9 cellular contexts compared by ENCODE assay signal in genomic region chr10:80487791-80488538, GRCh38. TPM values are rescaled to one million over a fixed set of nuclear protein-coding genes. Genes with fewer than 3 reads are reported as not detected.
DNase-seq lines count a peak whose midpoint lies in the region; ATAC-seq and TF ChIP-seq lines count a peak whose summit lies in the region.
"Had no signal": no experiment of that assay in that cellular context is flagged by ENCODE, and none has a peak within 500 bp of the region (broad histone marks: within the 10 kb centered on the region; RNA-seq: fewer than 3 reads in every experiment).

No MANE protein-coding gene starts in this region.

- H3K4me2 ChIP-seq in BLaER1 (peak overlapping the region; percentile 76), PC-3 (ENCODE audit: low read length) (no peak overlapping the region)

- no TSS peak for BruUV-seq in PC-3 (replicated peaks; lab: Mats Ljungman, UMichigan)

- no peak for TF ChIP-seq POLR2A in suprapubic skin (IDR thresholded peaks at IDR 0.05)

- no peaks in the 10 kb centered on the region for H3K79me2 ChIP-seq in PC-3 (ENCODE audit: low read length)

- POLR2A ChIA-PET in RWPE1 (lab: Yijun Ruan, JAX; ENCODE audit: low non-redundant PET) (no interaction called here), PC-3 (lab: Charles Lee; ENCODE audit: unreplicated experiment) (no interaction called here)

- CTCF ChIA-PET in RWPE1 (lab: Yijun Ruan, JAX) (interaction anchor here (0.6 to 1.9 kb wide), 3 partner anchors 18 to 43 kb away, joined by 3 to 6 read pairs (median 5); no protein-coding TSS in a partner anchor), PC-3 (lab: Charles Lee) (no interaction called here)
- CTCF ChIA-PET in activated naive CD4-positive, alpha-beta T cell treated with anti-CD3 and anti-CD28 coated beads for 36 hours (lab: Charles Lee) = interaction anchor here (0.9 to 11.2 kb wide), 6 partner anchors 13 to 43 kb away, joined by 3 to 165 read pairs (median 4); no protein-coding TSS in a partner anchor

- H3K4me1 Mint-ChIP-seq in activated naive CD4-positive, alpha-beta T cell treated with anti-CD3 and anti-CD28 coated beads for 36 hours (ENCODE audit: low read depth) = peaks cover 98% of the 10 kb centered on the region

- H3K27me3 ChIP-seq in BLaER1 (no peaks in the 10 kb centered on the region), PC-3 (ENCODE audit: low read length) (no peaks in the 10 kb centered on the region), suprapubic skin (no peaks in the 10 kb centered on the region)

- TF ChIP-seq CTCF in RWPE1 (conservative IDR thresholded peaks at IDR 0.05; ENCODE audit: low read depth) (no peak), PC-3 (conservative IDR thresholded peaks at IDR 0.05; ENCODE audit: low read depth, low read length) (no peak), suprapubic skin (IDR thresholded peaks at IDR 0.05) (no peak)

- H3K27ac Mint-ChIP-seq in activated naive CD4-positive, alpha-beta T cell treated with anti-CD3 and anti-CD28 coated beads for 36 hours = peak overlapping the region; percentile 86

- H3K9me2 ChIP-seq in PC-3 (replicated peaks; ENCODE audit: low read length) = no peaks in the 10 kb centered on the region

- ATAC-seq in PC-3 = no peak

- H3K4me1 ChIP-seq in BLaER1 (peaks cover 100% of the 10 kb centered on the region), PC-3 (ENCODE audit: insufficient read depth, low read length) (no peaks in the 10 kb centered on the region), suprapubic skin (peaks cover 95% of the 10 kb centered on the region)

- H3K9ac ChIP-seq in BLaER1 (peak overlapping the region; percentile 55), PC-3 (ENCODE audit: low read length) (no peak overlapping the region)

- no peaks in the 10 kb centered on the region for H3F3A ChIP-seq in PC-3 (ENCODE audit: low read length, unreplicated experiment)

- H3K4me3 Mint-ChIP-seq in activated naive CD4-positive, alpha-beta T cell treated with anti-CD3 and anti-CD28 coated beads for 36 hours = peak overlapping the region; percentile 32

- no peak overlapping the region for H2AFZ ChIP-seq in PC-3 (ENCODE audit: low read length)

- peaks cover 26% of the 10 kb centered on the region for H3K36me3 Mint-ChIP-seq in activated naive CD4-positive, alpha-beta T cell treated with anti-CD3 and anti-CD28 coated beads for 36 hours (ENCODE audit: low read depth)

- peaks cover 62% of the 10 kb centered on the region for H3K36me3 ChIP-seq in BLaER1
- no peaks in the 10 kb centered on the region for H3K36me3 ChIP-seq in PC-3 (ENCODE audit: low read depth, low read length)
- peaks cover 35% of the 10 kb centered on the region for H3K36me3 ChIP-seq in suprapubic skin

- no peaks in the 10 kb centered on the region for H3K9me3 Mint-ChIP-seq in activated naive CD4-positive, alpha-beta T cell treated with anti-CD3 and anti-CD28 coated beads for 36 hours

- H3K9me3 ChIP-seq in BLaER1 = no peaks in the 10 kb centered on the region
- H3K9me3 ChIP-seq in PC-3 (ENCODE audit: low read length) = no peaks in the 10 kb centered on the region
- H3K9me3 ChIP-seq in suprapubic skin = no peaks in the 10 kb centered on the region

- H4K20me1 ChIP-seq in BLaER1 (peaks cover 100% of the 10 kb centered on the region), PC-3 (ENCODE audit: low read length) (no peaks in the 10 kb centered on the region)

- TF ChIP-seq EP300 in suprapubic skin (IDR thresholded peaks at IDR 0.05) = no peak

- DNase-seq in RWPE1 (ENCODE audit: low spot score) (no peak), midbrain (lab: John Stamatoyannopoulos, UW) (peak; percentile 22), NCI-H524 treated with DMSO at 0.1 percent for 48 hours (lab: John Stamatoyannopoulos, UW) (no peak), PC-3 (no peak), suprapubic skin (ENCODE audit: low spot score in 2 of 2) (no peak), GDM1 (lab: John Stamatoyannopoulos, UW) (no peak)
- DNase-seq in activated naive CD4-positive, alpha-beta T cell treated with anti-CD3 and anti-CD28 coated beads for 36 hours = peak; percentile 73

- H3K4me3 ChIP-seq in BLaER1 (no peak overlapping the region; the same call in 1 of the 2 replicates), PC-3 (ENCODE audit: low read length) (no peak overlapping the region), suprapubic skin (no peak overlapping the region)

- WGBS in suprapubic skin = 80% methylated on average over 8 of the region's 14 CpGs

- H3K27ac ChIP-seq in BLaER1 = peak overlapping the region; percentile 51
- H3K27ac ChIP-seq in RWPE1 = peak overlapping the region; percentile 51
- no peak overlapping the region for H3K27ac ChIP-seq in PC-3 (ENCODE audit: low read length)
- H3K27ac ChIP-seq in suprapubic skin = no peak overlapping the region
- H3K27ac ChIP-seq: C4-2B had no signal

- intact Hi-C loops in activated naive CD4-positive, alpha-beta T cell treated with anti-CD3 and anti-CD28 coated beads for 36 hours (cut with micrococcal nuclease) = loop anchor here (1.0 kb wide), 1 partner anchor 9 kb away; no protein-coding TSS in a partner anchor
- intact Hi-C loops in PC-3 (cut with micrococcal nuclease) = no loop called here

- H3K27me3 Mint-ChIP-seq in activated naive CD4-positive, alpha-beta T cell treated with anti-CD3 and anti-CD28 coated beads for 36 hours (ENCODE audit: low read depth) = no peaks in the 10 kb centered on the region

RNA-seq across cellular contexts. Expression of gene TSPAN14, which starts 33.9 kb away (rescaled TPM):
- 10 to 100 TPM; 33.5 to 35.5 TPM for total RNA-seq in activated naive CD4-positive, alpha-beta T cell treated with anti-CD3 and anti-CD28 coated beads for 36 hours
- total RNA-seq in PC-3 (2014; rRNA removed) (not detected in 2 replicates), suprapubic skin (100 to 1,000 TPM in 3 of 4 donors, 10 to 100 TPM in 1; 99.7 to 145 (median 122) TPM)

RNA-seq across cellular contexts. Expression of gene SH2D4B, which starts 49.7 kb away (rescaled TPM):
- total RNA-seq in activated naive CD4-positive, alpha-beta T cell treated with anti-CD3 and anti-CD28 coated beads for 36 hours = under 1 TPM; 0.05 to 0.10 TPM
- total RNA-seq in PC-3 (2014; rRNA removed) = not detected in 2 replicates
- under 1 TPM in 2 of 4 donors, not detected in 2; 0.18 to 0.23 TPM for total RNA-seq in suprapubic skin

Comparison
In these comparisons a context has a peak if more than half of its experiments do, and no peak if none do; other contexts are left out.
1. H3K27ac ChIP-seq: peak in BLaER1 (single experiment) and RWPE1 (single experiment); none in PC-3 (single experiment) and suprapubic skin (single experiment).
2. DNase-seq: peak in activated naive CD4-positive, alpha-beta T cell treated with anti-CD3 and anti-CD28 coated beads for 36 hours (single experiment) and midbrain (single experiment); none in RWPE1 (single experiment), NCI-H524 treated with DMSO at 0.1 percent for 48 hours (single experiment), PC-3 (single experiment), suprapubic skin (0 of 2) and GDM1 (single experiment).
3. RNA of gene TSPAN14, which starts 33.9 kb away (total RNA-seq): 99.7 to 145 TPM in suprapubic skin and 33.5 to 35.5 TPM in activated naive CD4-positive, alpha-beta T cell treated with anti-CD3 and anti-CD28 coated beads for 36 hours; not detected in PC-3; every median in the first group is over 10 times any median in the second.